1 cellular context compared by ENCODE assay signal in genomic region chr14:99773496-99774203, GRCh38.
TF ChIP-seq lines count a peak whose summit lies in the region.

No MANE protein-coding gene starts in this region.

TF ChIP-seq in GM12878, 131 proteins besides CTCF, POLR2A, EP300 and RAD21 (continued from another document):
- TF ChIP-seq BCL3 (IDR thresholded peaks at IDR 0.05; ENCODE audit: borderline replicate concordance, insufficient read depth, low read depth, low read length, poor library complexity, severe bottlenecking), result no peak
- no peak for TF ChIP-seq TCF3 (IDR thresholded peaks at IDR 0.05; ENCODE audit: borderline replicate concordance, insufficient read depth, low read depth, low read length)
- no peak for TF ChIP-seq ZBTB40 (IDR thresholded peaks at IDR 0.05; ENCODE audit: borderline replicate concordance)
- no peak for TF ChIP-seq RUNX3 (IDR thresholded peaks at IDR 0.05; ENCODE audit: low read length)
- no peak for TF ChIP-seq SIX5 (IDR thresholded peaks at IDR 0.05; ENCODE audit: low read depth, low read length, severe bottlenecking)
- TF ChIP-seq ZNF217 (IDR thresholded peaks at IDR 0.05), result no peak
TF ChIP-seq in GM12878: peak in this region for 0.
